1 cellular context compared by ENCODE assay signal in genomic region chr11:85718991-85719807, GRCh38.
TF ChIP-seq lines count a peak whose summit lies in the region.

No MANE protein-coding gene starts in this region.

TF ChIP-seq in GM12878, 131 proteins besides CTCF, POLR2A, EP300 and RAD21 (continued from another document):
- TF ChIP-seq, protein P1, sequence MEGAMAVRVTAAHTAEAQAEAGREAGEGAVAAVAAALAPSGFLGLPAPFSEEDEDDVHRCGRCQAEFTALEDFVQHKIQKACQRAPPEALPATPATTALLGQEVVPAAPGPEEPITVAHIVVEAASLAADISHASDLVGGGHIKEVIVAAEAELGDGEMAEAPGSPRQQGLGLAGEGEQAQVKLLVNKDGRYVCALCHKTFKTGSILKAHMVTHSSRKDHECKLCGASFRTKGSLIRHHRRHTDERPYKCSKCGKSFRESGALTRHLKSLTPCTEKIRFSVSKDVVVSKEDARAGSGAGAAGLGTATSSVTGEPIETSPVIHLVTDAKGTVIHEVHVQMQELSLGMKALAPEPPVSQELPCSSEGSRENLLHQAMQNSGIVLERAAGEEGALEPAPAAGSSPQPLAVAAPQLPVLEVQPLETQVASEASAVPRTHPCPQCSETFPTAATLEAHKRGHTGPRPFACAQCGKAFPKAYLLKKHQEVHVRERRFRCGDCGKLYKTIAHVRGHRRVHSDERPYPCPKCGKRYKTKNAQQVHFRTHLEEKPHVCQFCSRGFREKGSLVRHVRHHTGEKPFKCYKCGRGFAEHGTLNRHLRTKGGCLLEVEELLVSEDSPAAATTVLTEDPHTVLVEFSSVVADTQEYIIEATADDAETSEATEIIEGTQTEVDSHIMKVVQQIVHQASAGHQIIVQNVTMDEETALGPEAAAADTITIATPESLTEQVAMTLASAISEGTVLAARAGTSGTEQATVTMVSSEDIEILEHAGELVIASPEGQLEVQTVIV (IDR thresholded peaks at IDR 0.05; ENCODE audit: borderline replicate concordance, partially characterized antibody): no peak
- TF ChIP-seq MAX (IDR thresholded peaks at IDR 0.05; ENCODE audit: low read depth, low read length): no peak
TF ChIP-seq in GM12878: peak in this region for 0.
